Comparison of ENCODE assay signal across 10 cellular contexts in the genomic region with DNA sequence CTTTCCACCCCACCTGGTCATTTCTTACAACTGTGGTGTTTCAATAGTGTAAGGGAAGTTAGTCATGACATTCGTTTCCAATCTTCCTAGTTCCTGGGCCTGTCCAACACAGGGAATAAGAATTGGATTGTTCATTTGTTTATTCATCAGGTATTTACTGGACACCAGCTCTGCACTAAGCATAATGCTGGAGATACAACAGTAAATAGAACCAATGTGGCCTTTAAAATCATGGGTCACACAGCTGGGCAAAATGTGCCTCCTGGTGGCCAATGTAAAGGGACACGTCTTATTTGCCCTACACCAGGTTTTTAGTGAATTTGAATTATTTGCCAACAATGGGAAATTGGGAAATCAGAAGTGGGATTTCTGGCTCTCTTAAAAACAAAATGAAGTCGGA. TPM values are rescaled to one million over a fixed set of nuclear protein-coding genes. Genes with fewer than 3 reads are reported as not detected.
DNase-seq lines count a peak whose midpoint lies in the region; TF ChIP-seq lines count a peak whose summit lies in the region.
"Had no signal": no experiment of that assay in that cellular context is flagged by ENCODE, and none has a peak within 500 bp of the region (broad histone marks: within the 10 kb centered on the region; RNA-seq: fewer than 3 reads in every experiment).

No MANE protein-coding gene starts in this region.

- no peaks in the 10 kb centered on the region for H3K27me3 ChIP-seq in PC-9 (ENCODE audit: insufficient read depth, low read depth)
- H3K27me3 ChIP-seq in Peyer's patch = no peaks in the 10 kb centered on the region

- no TSS peak for BruUV-seq in PC-9 (replicated peaks; lab: Mats Ljungman, UMichigan)

- POLR2A ChIA-PET in PC-9 (lab: Charles Lee; ENCODE audit: unreplicated experiment) = no interaction called here

- CTCF ChIA-PET in PC-9 (lab: Charles Lee) = interaction anchor here (0.6 to 1.0 kb wide), 2 partner anchors 8 to 37 kb away, joined by 3 read pairs; no protein-coding TSS in a partner anchor

- peaks cover 67% of the 10 kb centered on the region for H3K4me1 ChIP-seq in PC-9 (replicated peaks; ENCODE audit: insufficient read depth)
- H3K4me1 ChIP-seq in Peyer's patch = peaks cover 0 to 5% (median 0%) of the 10 kb centered on the region in 4 donors

- H3K27me3 Mint-ChIP-seq in progenitor cell of endocrine pancreas = no peaks in the 10 kb centered on the region

- no peak overlapping the region for H3K4me3 Mint-ChIP-seq in progenitor cell of endocrine pancreas (ENCODE audit: low read depth)

- no peak for TF ChIP-seq POLR2A in Peyer's patch (IDR thresholded peaks at IDR 0.05)

- peaks cover 36% of the 10 kb centered on the region for H3F3A ChIP-seq in PC-9 (ENCODE audit: insufficient read depth, low read depth)

- H3K4me3 ChIP-seq in GM12864 (ENCODE audit: low read depth, low read length) = no peak overlapping the region
- H3K4me3 ChIP-seq in PC-9 = no peak overlapping the region
- H3K4me3 ChIP-seq in Peyer's patch = no peak overlapping the region

- H3K79me2 ChIP-seq in PC-9 (ENCODE audit: low read depth) = peaks cover 100% of the 10 kb centered on the region

- no peaks in the 10 kb centered on the region for H4K20me1 ChIP-seq in PC-9 (ENCODE audit: insufficient read depth)

- TF ChIP-seq CTCF in GM12864 (IDR thresholded peaks at IDR 0.05; ENCODE audit: low read depth, low read length, missing control alignments) (peak; percentile 23), PC-9 (conservative IDR thresholded peaks at IDR 0.05) (peak; percentile 69), progenitor cell of endocrine pancreas (IDR thresholded peaks at IDR 0.05; ENCODE audit: unreplicated experiment) (peak; percentile 38), Peyer's patch (IDR thresholded peaks at IDR 0.05) (no peak)

- no peaks in the 10 kb centered on the region for H3K9me3 Mint-ChIP-seq in progenitor cell of endocrine pancreas (ENCODE audit: low read depth)

- H2AFZ ChIP-seq in PC-9 = no peak overlapping the region

- H3K27ac ChIP-seq in PC-9 = peak overlapping the region; percentile 74
- H3K27ac ChIP-seq in Peyer's patch = no peak overlapping the region

- no peaks in the 10 kb centered on the region for H3K9me2 ChIP-seq in PC-9 (ENCODE audit: insufficient read depth)

- H3K36me3 Mint-ChIP-seq in progenitor cell of endocrine pancreas (ENCODE audit: insufficient read depth) = no peaks in the 10 kb centered on the region

- H3K27ac Mint-ChIP-seq in progenitor cell of endocrine pancreas = no peak overlapping the region

- H3K4me2 ChIP-seq in PC-9 = 0 out of 2 replicates have a peak overlapping the region, but pooled peaks have one; percentile 21

- intact Hi-C loops in PC-9 (cut with micrococcal nuclease; ENCODE audit: unreplicated experiment) = no loop called here

- H3K9me3 ChIP-seq in PC-9 (ENCODE audit: insufficient read depth, low read depth) = peaks cover 11% of the 10 kb centered on the region; the same call in 1 of the 2 replicates
- no peaks in the 10 kb centered on the region for H3K9me3 ChIP-seq in Peyer's patch

- peaks cover 3% of the 10 kb centered on the region for H3K4me1 Mint-ChIP-seq in progenitor cell of endocrine pancreas (ENCODE audit: low read depth)

- no peak for DNase-seq in GM12864 (ENCODE audit: low read depth)
- DNase-seq in PC-9 = peak in 1 of 2 experiments; percentile 43
- peak; percentile 44 for DNase-seq in fibroblast of gingiva (ENCODE audit: low read depth)
- DNase-seq in progenitor cell of endocrine pancreas (ENCODE audit: low spot score, unreplicated experiment) = no peak
- no peak for DNase-seq in NCI-H510A (lab: John Stamatoyannopoulos, UW)
- no peak for DNase-seq in T-helper 1 cell
- DNase-seq in Peyer's patch = no peak
- DNase-seq in DMS79 treated with DMSO at 0.1 percent for 48 hours (lab: John Stamatoyannopoulos, UW) = no peak
- DNase-seq: KBM-7, NCI-H446 had no signal

- peaks cover 24% of the 10 kb centered on the region for H3K36me3 ChIP-seq in PC-9 (ENCODE audit: low read depth)
- no peaks in the 10 kb centered on the region for H3K36me3 ChIP-seq in Peyer's patch

RNA-seq across cellular contexts. Expression of gene ABLIM3, which starts 10.4 kb away (rescaled TPM):
- 101 and 111 TPM in 2 replicates for total RNA-seq in PC-9 (2021)
- total RNA-seq in progenitor cell of endocrine pancreas = 0.27 and 0.48 TPM in 2 replicates
- total RNA-seq in Peyer's patch = 10 to 100 TPM in 1 of 4 donors, 1 to 10 TPM in 3; 1.6 to 26.4 (median 5.7) TPM

Comparison
In these comparisons a context has a peak if more than half of its experiments do, and no peak if none do; other contexts are left out.
1. CTCF ChIP-seq: peak in GM12864 (single experiment), PC-9 (single experiment) and progenitor cell of endocrine pancreas (single experiment); none in Peyer's patch (0 of 6).